In the genomic region with DNA sequence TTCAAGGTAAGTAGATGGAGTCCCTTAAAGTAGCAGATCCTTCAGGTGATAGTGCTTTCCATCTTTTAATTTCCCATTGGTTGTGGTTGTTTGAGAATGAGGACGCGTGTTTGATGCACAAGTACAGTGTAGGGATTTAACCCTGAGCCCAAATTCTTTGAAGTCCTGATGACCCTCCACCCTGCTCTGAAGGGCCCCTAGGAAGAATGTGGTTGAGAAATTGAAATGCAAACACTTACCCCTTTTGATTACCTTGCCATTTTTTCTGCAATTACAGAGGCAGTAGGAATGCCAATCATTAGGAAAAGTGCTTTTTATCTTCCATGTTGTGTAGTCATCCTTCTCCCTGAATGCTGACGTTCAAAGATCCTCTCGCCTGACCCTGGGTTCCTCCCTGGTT, we compare ENCODE assay signal across 21 cellular contexts.
DNase-seq lines count a peak whose midpoint lies in the region; ATAC-seq, FAIRE-seq and TF ChIP-seq lines count a peak whose summit lies in the region.
"Had no signal": no experiment of that assay in that cellular context is flagged by ENCODE, and none has a peak within 500 bp of the region (broad histone marks: within the 10 kb centered on the region; RNA-seq: fewer than 3 reads in every experiment).

No MANE protein-coding gene starts in this region.

- CTCF ChIA-PET in Caco-2 (lab: Charles Lee) = no interaction called here

- H3K4ac ChIP-seq in trophoblast cell (ENCODE audit: low read depth, low read length) = peak overlapping the region; percentile 24

- no peak overlapping the region for H3K23ac ChIP-seq in trophoblast cell (ENCODE audit: low read length)

- no peak overlapping the region for H4K12ac ChIP-seq in trophoblast cell (ENCODE audit: low read depth, low read length)

- no peak overlapping the region for H2AFZ ChIP-seq in trophoblast cell (ENCODE audit: insufficient read depth, low read length, poor library complexity)
- H2AFZ ChIP-seq: GM23338 had no signal

- no peak overlapping the region for H3K9ac ChIP-seq in trophoblast cell (ENCODE audit: low read length)
- H3K9ac ChIP-seq: BLaER1 treated with 17β-estradiol and CSF1 and Interleukin-3, amounts not matched to agents 10 nM and 100 nM had no signal

- H4K8ac ChIP-seq in trophoblast cell (ENCODE audit: low read depth, low read length) = no peak overlapping the region

- no peaks in the 10 kb centered on the region for H3K9me3 Mint-ChIP-seq in Caco-2 (ENCODE audit: unreplicated experiment)
- H3K9me3 Mint-ChIP-seq: CD4-positive, alpha-beta memory T cell; GM23338; H9 had no signal

- H2BK12ac ChIP-seq in trophoblast cell (ENCODE audit: low read length) = peak overlapping the region; percentile 52

- no CpG with 5 or more reads among the region's 4 CpGs for WGBS in trophoblast cell (ENCODE audit: extremely low coverage, insufficient coverage, insufficient read length)

- peaks cover 21% of the 10 kb centered on the region for H3K4me1 Mint-ChIP-seq in Caco-2 (ENCODE audit: low read depth, unreplicated experiment)
- H3K4me1 Mint-ChIP-seq: CD4-positive, alpha-beta memory T cell; GM23338 had no signal

- H4K91ac ChIP-seq in trophoblast cell (ENCODE audit: low read depth, low read length) = peak overlapping the region; percentile 49

- no peak overlapping the region for H3K4me3 Mint-ChIP-seq in Caco-2 (ENCODE audit: unreplicated experiment)
- H3K4me3 Mint-ChIP-seq: CD4-positive, alpha-beta memory T cell; GM23338; H9 had no signal

- no peak for FAIRE-seq in frontal cortex (lab: Jason Lieb, UNC)
- FAIRE-seq: A204.1, G401.6, GM12892, GM19239 had no signal

- H3K4me3 ChIP-seq in Caco-2 (ENCODE audit: low read depth, low read length) = no peak overlapping the region
- H3K4me3 ChIP-seq in trophoblast cell (ENCODE audit: low read depth, low read length) = no peak overlapping the region
- H3K4me3 ChIP-seq: BLaER1 treated with 17β-estradiol and CSF1 and Interleukin-3, amounts not matched to agents 10 nM and 100 nM; GM23338 had no signal

- no peak overlapping the region for H3K4me2 ChIP-seq in trophoblast cell (ENCODE audit: low read length)
- H3K4me2 ChIP-seq: BLaER1 treated with 17β-estradiol and CSF1 and Interleukin-3, amounts not matched to agents 10 nM and 100 nM; GM23338 had no signal

- no peaks in the 10 kb centered on the region for H3K27me3 Mint-ChIP-seq in Caco-2 (ENCODE audit: insufficient read depth, unreplicated experiment)

- peak overlapping the region; percentile 73 for H2BK120ac ChIP-seq in trophoblast cell (ENCODE audit: insufficient read depth, low read length, poor library complexity)

- H3K4me1 ChIP-seq in Caco-2 (peaks cover 26% of the 10 kb centered on the region), foreskin keratinocyte (peaks cover 21% of the 10 kb centered on the region), trophoblast cell (ENCODE audit: control insufficient read depth in 1 of 2, insufficient read depth in 2 of 2, low read length in 2 of 2) (peaks cover 10 to 17% of the 10 kb centered on the region in 2 experiments)
- H3K4me1 ChIP-seq: BE2C had no signal

- intact Hi-C loops in Caco-2 (cut with micrococcal nuclease; ENCODE audit: unreplicated experiment) = loop anchor here (1.0 kb wide), 1 partner anchor 24 kb away; no protein-coding TSS in a partner anchor

- H3K9me3 ChIP-seq in Caco-2 (no peaks in the 10 kb centered on the region), trophoblast cell (ENCODE audit: insufficient read depth, low read depth, low read length) (no peaks in the 10 kb centered on the region)
- H3K9me3 ChIP-seq: BE2C; BLaER1 treated with 17β-estradiol and CSF1 and Interleukin-3, amounts not matched to agents 10 nM and 100 nM had no signal

- POLR2A ChIA-PET in Caco-2 (lab: Charles Lee) = no interaction called here

- peak overlapping the region; percentile 53 for H3K14ac ChIP-seq in trophoblast cell (ENCODE audit: low read length)

- peak overlapping the region; percentile 6 for H2AK5ac ChIP-seq in trophoblast cell (ENCODE audit: low read length)

- no peak for ATAC-seq in foreskin keratinocyte
- ATAC-seq: GM23338, HCT116 had no signal

- H3K18ac ChIP-seq in trophoblast cell (ENCODE audit: low read length) = peak overlapping the region; percentile 60

- DNase-seq in Caco-2 (peak; percentile 51 to 59), foreskin keratinocyte (no peak), trophoblast cell (peak; percentile 34 to 77), SKM-1 (lab: John Stamatoyannopoulos, UW; ENCODE audit: unreplicated experiment) (no peak), C1 segment of cervical spinal cord (lab: John Stamatoyannopoulos, UW) (no peak), frontal cortex (ENCODE audit: low spot score in 2 of 2) (no peak)
- DNase-seq: AML-193; BE2C; CD4-positive, alpha-beta memory T cell; COR-L47; DMS153; DND-41; H9 had no signal

- H3K27ac ChIP-seq in foreskin keratinocyte (peak overlapping the region; percentile 80), trophoblast cell (ENCODE audit: low read depth, low read length) (peak overlapping the region; percentile 36)
- H3K27ac ChIP-seq: 22Rv1; BLaER1 treated with 17β-estradiol and CSF1 and Interleukin-3, amounts not matched to agents 10 nM and 100 nM had no signal

- H3K27me3 ChIP-seq in Caco-2 (replicated peaks; ENCODE audit: control insufficient read depth, insufficient read depth, low read length) (no peaks in the 10 kb centered on the region), foreskin keratinocyte (no peaks in the 10 kb centered on the region), trophoblast cell (ENCODE audit: insufficient read depth, low read length) (no peaks in the 10 kb centered on the region)
- H3K27me3 ChIP-seq: BE2C; BLaER1 treated with 17β-estradiol and CSF1 and Interleukin-3, amounts not matched to agents 10 nM and 100 nM had no signal

- TF ChIP-seq CTCF in Caco-2 (IDR thresholded peaks at IDR 0.05; ENCODE audit: insufficient read depth in 1 of 2, low read depth in 1 of 2, low read length in 1 of 2, severe bottlenecking in 1 of 2, unreplicated experiment in 1 of 2) (no peak), foreskin keratinocyte (conservative IDR thresholded peaks at IDR 0.05) (no peak)

- no TSS peak for BruUV-seq in Caco-2 (replicated peaks; lab: Mats Ljungman, UMichigan)

- H3K27ac Mint-ChIP-seq in Caco-2 (ENCODE audit: unreplicated experiment) = peak overlapping the region; percentile 78
- H3K27ac Mint-ChIP-seq: CD4-positive, alpha-beta memory T cell; GM23338; H9 had no signal

- H3K36me3 Mint-ChIP-seq in Caco-2 (ENCODE audit: insufficient read depth, unreplicated experiment) = no peaks in the 10 kb centered on the region
- H3K36me3 Mint-ChIP-seq: CD4-positive, alpha-beta memory T cell had no signal

- peaks cover 26% of the 10 kb centered on the region for H3K79me1 ChIP-seq in trophoblast cell (ENCODE audit: low read length)

- H2BK5ac ChIP-seq in trophoblast cell (ENCODE audit: low read depth, low read length, poor library complexity) = peak overlapping the region; percentile 8

- H3K79me2 ChIP-seq in trophoblast cell (ENCODE audit: control insufficient read depth, insufficient read depth, low read length, poor library complexity) = no peaks in the 10 kb centered on the region

- H3K36me3 ChIP-seq in Caco-2 (ENCODE audit: control insufficient read depth, insufficient read depth, low read length) (no peaks in the 10 kb centered on the region), trophoblast cell (ENCODE audit: control insufficient read depth in 1 of 2, insufficient read depth in 2 of 2, low read length in 2 of 2) (no peaks in the 10 kb centered on the region)
- H3K36me3 ChIP-seq: BE2C; BLaER1 treated with 17β-estradiol and CSF1 and Interleukin-3, amounts not matched to agents 10 nM and 100 nM had no signal

Comparison
In these comparisons a context has a peak if more than half of its experiments do, and no peak if none do; other contexts are left out.
1. DNase-seq: peak in Caco-2 (2 of 2) and trophoblast cell (2 of 2); none in foreskin keratinocyte (0 of 2), SKM-1 (single experiment), C1 segment of cervical spinal cord (0 of 14) and frontal cortex (0 of 2).